9 cellular contexts compared by ENCODE assay signal in genomic region chr13:99308481-99309087, GRCh38. TPM values are rescaled to one million over a fixed set of nuclear protein-coding genes. Genes with fewer than 3 reads are reported as not detected.
DNase-seq lines count a peak whose midpoint lies in the region; ATAC-seq and TF ChIP-seq lines count a peak whose summit lies in the region.
"Had no signal": no experiment of that assay in that cellular context is flagged by ENCODE, and none has a peak within 500 bp of the region (broad histone marks: within the 10 kb centered on the region; RNA-seq: fewer than 3 reads in every experiment).

No MANE protein-coding gene starts in this region.

- BruUV-seq in PC-3 (replicated peaks; lab: Mats Ljungman, UMichigan): no TSS peak

- ATAC-seq in PC-3: no peak
- no peak for ATAC-seq in effector memory CD8-positive, alpha-beta T cell (replicated peaks)
- ATAC-seq in HG03025 (IDR thresholded peaks at IDR 0.05; ENCODE audit: low FRiP score, unreplicated experiment): no peak
- no peak for ATAC-seq in GM18519 (IDR thresholded peaks at IDR 0.05; ENCODE audit: low FRiP score, unreplicated experiment)

- POLR2A ChIA-PET in CD4-positive, alpha-beta memory T cell (lab: Charles Lee; ENCODE audit: partially characterized antibody): interaction anchor here (1.0 to 19.6 kb wide), 13 partner anchors 7 to 127 kb away, joined by 4 to 929 read pairs (median 229); partner anchors contain the start of gene UBAC2
- POLR2A ChIA-PET in PC-3 (lab: Charles Lee; ENCODE audit: unreplicated experiment): no interaction called here

- H3K4me1 Mint-ChIP-seq in CD4-positive, alpha-beta memory T cell: peaks cover 48 to 82% (median 60%) of the 10 kb centered on the region in 4 donors
- peaks cover 49 to 67% of the 10 kb centered on the region in 2 donors for H3K4me1 Mint-ChIP-seq in effector memory CD8-positive, alpha-beta T cell (ENCODE audit: low read depth in 2 of 2)

- DNase-seq in CD4-positive, alpha-beta memory T cell: peak in 1 of 5 donors; percentile 35
- no peak for DNase-seq in PC-3
- no peak for DNase-seq in effector memory CD8-positive, alpha-beta T cell
- DNase-seq in putamen (ENCODE audit: low spot score): peak; percentile 66
- DNase-seq in GM20000 (ENCODE audit: low spot score): no peak
- no peak for DNase-seq in HAP-1 (ENCODE audit: low spot score in 2 of 2)
- DNase-seq: cerebellar nuclear complex had no signal

- no peaks in the 10 kb centered on the region for H3K27me3 Mint-ChIP-seq in CD4-positive, alpha-beta memory T cell
- H3K27me3 Mint-ChIP-seq in effector memory CD8-positive, alpha-beta T cell: no peaks in the 10 kb centered on the region

- intact Hi-C loops in CD4-positive, alpha-beta memory T cell (cut with micrococcal nuclease): loop anchor here (5.0 kb wide), 2 partner anchors 36 to 106 kb away; partner anchors contain the start of gene UBAC2
- intact Hi-C loops in PC-3 (cut with micrococcal nuclease): no loop called here

- H3K36me3 Mint-ChIP-seq in CD4-positive, alpha-beta memory T cell: peaks cover 36 to 40% of the 10 kb centered on the region in 2 donors
- H3K36me3 Mint-ChIP-seq in effector memory CD8-positive, alpha-beta T cell (ENCODE audit: insufficient read depth): peaks cover 42% of the 10 kb centered on the region

- no peaks in the 10 kb centered on the region for H3K9me3 Mint-ChIP-seq in CD4-positive, alpha-beta memory T cell
- H3K9me3 Mint-ChIP-seq in effector memory CD8-positive, alpha-beta T cell: no peaks in the 10 kb centered on the region

- peak overlapping the region; percentile 77 for H3K27ac ChIP-seq in CD4-positive, alpha-beta memory T cell (ENCODE audit: low read depth, low read length)
- peak overlapping the region; percentile 36 for H3K27ac ChIP-seq in PC-3 (ENCODE audit: low read length)

- no peaks in the 10 kb centered on the region for H3F3A ChIP-seq in PC-3 (ENCODE audit: low read length, unreplicated experiment)

- peak overlapping the region; percentile 47 to 78 for H3K4me3 ChIP-seq in CD4-positive, alpha-beta memory T cell (ENCODE audit: low read length in 2 of 2)
- no peak overlapping the region for H3K4me3 ChIP-seq in PC-3 (ENCODE audit: low read length)
- H3K4me3 ChIP-seq in HAP-1: no peak overlapping the region

- H3K9me2 ChIP-seq in PC-3 (replicated peaks; ENCODE audit: low read length): no peaks in the 10 kb centered on the region

- in situ Hi-C loops in HAP-1 (cut with MboI; ENCODE audit: low sequenced_read_pairs): no loop called here

- peak overlapping the region; percentile 47 to 100 (median 99) for H3K4me3 Mint-ChIP-seq in CD4-positive, alpha-beta memory T cell
- peak overlapping the region; percentile 86 to 91 for H3K4me3 Mint-ChIP-seq in effector memory CD8-positive, alpha-beta T cell

- no peak overlapping the region for H2AFZ ChIP-seq in PC-3 (ENCODE audit: low read length)

- TF ChIP-seq CTCF in PC-3 (conservative IDR thresholded peaks at IDR 0.05; ENCODE audit: low read depth, low read length): no peak
- TF ChIP-seq CTCF in GM20000 (IDR thresholded peaks at IDR 0.05; ENCODE audit: extremely low read depth, missing control alignments): no peak

- peaks cover 6% of the 10 kb centered on the region for H3K36me3 ChIP-seq in CD4-positive, alpha-beta memory T cell (ENCODE audit: insufficient read depth, low read length)
- H3K36me3 ChIP-seq in PC-3 (ENCODE audit: low read depth, low read length): no peaks in the 10 kb centered on the region
- H3K36me3 ChIP-seq in HAP-1 (replicated peaks): no peaks in the 10 kb centered on the region

- peak overlapping the region; percentile 50 to 99 (median 96) for H3K27ac Mint-ChIP-seq in CD4-positive, alpha-beta memory T cell
- H3K27ac Mint-ChIP-seq in effector memory CD8-positive, alpha-beta T cell: peak overlapping the region; percentile 91 to 95

- no peak overlapping the region for H3K9ac ChIP-seq in PC-3 (ENCODE audit: low read length)

- no peak overlapping the region for H3K4me2 ChIP-seq in PC-3 (ENCODE audit: low read length)

- no peaks in the 10 kb centered on the region; the same call in 1 of the 2 replicates for H3K79me2 ChIP-seq in PC-3 (ENCODE audit: low read length)

- no peaks in the 10 kb centered on the region for H4K20me1 ChIP-seq in PC-3 (ENCODE audit: low read length)

- H3K9me3 ChIP-seq in CD4-positive, alpha-beta memory T cell (ENCODE audit: control insufficient read depth in 1 of 2, low read length in 2 of 2): no peaks in the 10 kb centered on the region
- H3K9me3 ChIP-seq in PC-3 (ENCODE audit: low read length) (no peaks in the 10 kb centered on the region), HAP-1 (no peaks in the 10 kb centered on the region)

- CTCF ChIA-PET in CD4-positive, alpha-beta memory T cell (lab: Charles Lee; ENCODE audit: partially characterized antibody): interaction anchor here (0.6 to 14.1 kb wide), 9 partner anchors 10 to 127 kb away, joined by 3 to 217 read pairs (median 4); no protein-coding TSS in a partner anchor
- CTCF ChIA-PET in PC-3 (lab: Charles Lee): no interaction called here

- peaks cover 71% of the 10 kb centered on the region for H3K4me1 ChIP-seq in CD4-positive, alpha-beta memory T cell (ENCODE audit: insufficient read depth, low read length)
- H3K4me1 ChIP-seq in PC-3 (ENCODE audit: insufficient read depth, low read length) (peaks cover 33% of the 10 kb centered on the region), HAP-1 (peaks cover 16% of the 10 kb centered on the region)

- H3K27me3 ChIP-seq in CD4-positive, alpha-beta memory T cell (ENCODE audit: insufficient read depth, low read length): no peaks in the 10 kb centered on the region
- H3K27me3 ChIP-seq in PC-3 (ENCODE audit: low read length): no peaks in the 10 kb centered on the region
- no peaks in the 10 kb centered on the region for H3K27me3 ChIP-seq in HAP-1 (ENCODE audit: low read depth)

RNA-seq across cellular contexts. Expression of gene GPR183, which starts 1.4 kb away (rescaled TPM):
- 100 to 1,000 TPM; 203 to 204 TPM for total RNA-seq in CD4-positive, alpha-beta memory T cell
- 100 to 1,000 TPM; 563 to 954 TPM for polyA plus RNA-seq in CD4-positive, alpha-beta memory T cell
- total RNA-seq in PC-3 (2014; rRNA removed): not detected in 2 replicates

RNA-seq across cellular contexts. Expression of gene GPR18, which starts 50.4 kb away (rescaled TPM):
- total RNA-seq in CD4-positive, alpha-beta memory T cell: 10 to 100 TPM; 21.5 to 22.8 TPM
- 10 to 100 TPM; 23.1 to 29.5 TPM for polyA plus RNA-seq in CD4-positive, alpha-beta memory T cell
- not detected in 2 replicates for total RNA-seq in PC-3 (2014; rRNA removed)

Comparison
In these comparisons a context has a peak if more than half of its experiments do, and no peak if none do; other contexts are left out.
1. H3K4me3 ChIP-seq: peak in CD4-positive, alpha-beta memory T cell (2 of 2); none in PC-3 (single experiment) and HAP-1 (single experiment).
2. RNA of gene GPR183, which starts 1.4 kb away (total RNA-seq): 203 to 204 TPM in CD4-positive, alpha-beta memory T cell; not detected in PC-3; every median in the first group is over 100 times any median in the second.
3. RNA of gene GPR18, which starts 50.4 kb away (total RNA-seq): 21.5 to 22.8 TPM in CD4-positive, alpha-beta memory T cell; not detected in PC-3; every median in the first group is over 10 times any median in the second.